28 cellular contexts compared by ENCODE assay signal in the genomic region with DNA sequence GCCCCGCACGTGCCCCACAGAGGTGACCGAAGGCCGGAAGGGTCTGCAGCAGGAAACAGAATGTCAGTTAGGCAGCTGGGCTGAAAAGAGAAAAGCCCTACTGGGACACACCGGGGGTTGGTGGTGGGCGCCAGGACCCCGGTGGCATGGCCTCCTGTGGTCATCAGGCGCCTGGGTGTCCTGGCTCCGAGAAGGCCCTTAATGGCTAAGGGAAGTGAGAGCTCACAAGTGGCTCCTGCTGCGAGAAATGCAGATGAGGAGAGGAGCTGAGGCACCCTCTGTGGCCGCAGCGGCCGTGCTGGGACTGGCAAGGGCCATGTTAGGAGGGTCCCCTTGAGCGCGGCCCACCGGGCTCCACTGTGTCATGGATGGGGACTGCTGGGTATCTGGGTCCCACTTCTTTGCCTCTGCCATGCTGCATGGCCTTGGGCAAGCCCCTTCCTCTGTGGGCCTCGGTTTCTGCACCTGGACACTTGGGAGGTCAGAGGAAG.
"Had no signal": no experiment of that assay in that cellular context is flagged by ENCODE, and none has a peak within 500 bp of the region (broad histone marks: within the 10 kb centered on the region; RNA-seq: fewer than 3 reads in every experiment).

No MANE protein-coding gene starts in this region.

- H3K4me3 ChIP-seq: adrenal gland, SJCRH30 had no signal

- H3K4me3 Mint-ChIP-seq: activated CD8-positive, alpha-beta T cell treated with anti-CD3 and anti-CD28 coated beads, Interleukin-2, amount 10 ng/mL, durations not matched to agents 7 days and 5 days; activated naive CD8-positive, alpha-beta T cell treated with anti-CD3 and anti-CD28 coated beads, Interleukin-2, amount 10 ng/mL, durations not matched to agents 7 days and 5 days; activated T-cell treated with anti-CD3 and anti-CD28 coated beads, Interleukin-2, amount 50 U/mL, for 72 hours; IgD-negative memory B cell; WTC11 had no signal

- H3K27ac ChIP-seq: adrenal gland, SJCRH30 had no signal

- H3K4me1 ChIP-seq: adrenal gland had no signal

- H3K9me3 ChIP-seq: adrenal gland, SK-N-SH had no signal

- H3K4me1 Mint-ChIP-seq: IgD-negative memory B cell, WTC11 had no signal

- H3K36me3 ChIP-seq: adrenal gland, SJCRH30 had no signal

- H3K27me3 ChIP-seq: adrenal gland had no signal

- DNase-seq: activated CD4-positive, alpha-beta T cell treated with anti-CD3 and anti-CD28 coated beads for 48 hours; activated CD4-positive, alpha-beta T cell treated with anti-CD3 and anti-CD28 coated beads, Interleukin-2, amount 50 U/mL, for 4 hours; activated CD4-positive, CD25-positive, alpha-beta regulatory T cell treated with anti-CD3 and anti-CD28 coated beads, Interleukin-2, amount 50 U/mL, for 72 hours; activated CD8-positive, alpha-beta T cell treated with anti-CD3 and anti-CD28 coated beads, Interleukin-2, amount 10 ng/mL, durations not matched to agents 7 days and 5 days; activated naive CD4-positive, alpha-beta T cell treated with anti-CD3 and anti-CD28 coated beads, Interleukin-2, amount 50 U/mL, for 16 hours; activated naive CD8-positive, alpha-beta T cell treated with anti-CD3 and anti-CD28 coated beads, Interleukin-2, amount 10 ng/mL, durations not matched to agents 7 days and 5 days; activated T-cell treated with anti-CD3 and anti-CD28 coated beads, Interleukin-2, amount 50 U/mL, for 72 hours; adrenal gland; anterior cingulate cortex; KG1; NCI-H1092; NCI-H1417; NCI-H1694; NCI-H2029 treated with DMSO at 0.1 percent for 48 hours; NCI-H345; NCI-H510A; NCI-H526 treated with DMSO at 0.1 percent for 48 hours; NCI-H82; OCI-M1; RPMI8226; SJCRH30; SK-N-SH; SW 1271 had no signal

- H3K27ac Mint-ChIP-seq: activated CD8-positive, alpha-beta T cell treated with anti-CD3 and anti-CD28 coated beads, Interleukin-2, amount 10 ng/mL, durations not matched to agents 7 days and 5 days; activated naive CD8-positive, alpha-beta T cell treated with anti-CD3 and anti-CD28 coated beads, Interleukin-2, amount 10 ng/mL, durations not matched to agents 7 days and 5 days; activated T-cell treated with anti-CD3 and anti-CD28 coated beads, Interleukin-2, amount 50 U/mL, for 72 hours; activated T-helper 2 cell treated with anti-CD3 and anti-CD28 coated beads, Interferon-gamma antibody, Interleukin-2, Interleukin-4, amounts not matched to agents 10 μg/mL and 5 μg/mL and 100 μg/mL, durations not matched to agents 14 hours and 24 hours and 36 hours; IgD-negative memory B cell; WTC11 had no signal

- H3K4me2 ChIP-seq: SK-N-SH had no signal

- ATAC-seq: activated CD8-positive, alpha-beta T cell treated with anti-CD3 and anti-CD28 coated beads, Interleukin-2, amount 10 ng/mL, durations not matched to agents 7 days and 5 days; activated T-cell treated with anti-CD3 and anti-CD28 coated beads, Interleukin-2, amount 50 U/mL, for 72 hours; Panc1; Right ventricle myocardium inferior; WTC11 had no signal

- H3K9me3 Mint-ChIP-seq: activated naive CD8-positive, alpha-beta T cell treated with anti-CD3 and anti-CD28 coated beads, Interleukin-2, amount 10 ng/mL, durations not matched to agents 7 days and 5 days had no signal

- H3K9ac ChIP-seq: SK-N-SH had no signal
